Comparison of ENCODE assay signal across 1 cellular context in the genomic region with DNA sequence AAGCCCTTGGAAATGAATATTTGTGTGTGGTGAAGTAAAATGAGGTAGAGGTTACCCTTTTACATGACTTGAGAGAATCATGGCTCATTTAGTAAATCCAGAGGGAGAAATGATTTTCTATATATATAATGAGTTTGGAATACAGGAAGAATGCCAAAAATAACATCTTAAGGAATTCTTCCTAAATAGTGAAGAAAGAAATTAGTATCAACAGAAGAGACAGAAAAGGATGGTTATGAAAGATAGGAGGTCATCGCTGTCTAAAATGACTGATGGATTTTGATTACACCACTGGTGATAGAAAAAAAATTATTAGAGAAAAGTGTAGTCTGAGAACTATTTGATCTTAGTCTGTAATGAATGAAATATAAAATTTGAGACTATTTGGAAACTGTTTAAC.
TF ChIP-seq lines count a peak whose summit lies in the region.

No MANE protein-coding gene starts in this region.

TF ChIP-seq in IMR-90, 13 proteins besides CTCF, POLR2A, EP300 and RAD21 (continued from another document):
- TF ChIP-seq, protein P1, sequence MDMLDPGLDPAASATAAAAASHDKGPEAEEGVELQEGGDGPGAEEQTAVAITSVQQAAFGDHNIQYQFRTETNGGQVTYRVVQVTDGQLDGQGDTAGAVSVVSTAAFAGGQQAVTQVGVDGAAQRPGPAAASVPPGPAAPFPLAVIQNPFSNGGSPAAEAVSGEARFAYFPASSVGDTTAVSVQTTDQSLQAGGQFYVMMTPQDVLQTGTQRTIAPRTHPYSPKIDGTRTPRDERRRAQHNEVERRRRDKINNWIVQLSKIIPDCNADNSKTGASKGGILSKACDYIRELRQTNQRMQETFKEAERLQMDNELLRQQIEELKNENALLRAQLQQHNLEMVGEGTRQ (IDR thresholded peaks at IDR 0.05; ENCODE audit: low read depth, low read length), result no peak
- TF ChIP-seq MAZ (IDR thresholded peaks at IDR 0.05; ENCODE audit: borderline replicate concordance, low read depth, low read length), result no peak
- no peak for TF ChIP-seq MAFK (IDR thresholded peaks at IDR 0.05; ENCODE audit: low read depth, low read length)
